ENCODE assay signal across 10 cellular contexts in the genomic region with DNA sequence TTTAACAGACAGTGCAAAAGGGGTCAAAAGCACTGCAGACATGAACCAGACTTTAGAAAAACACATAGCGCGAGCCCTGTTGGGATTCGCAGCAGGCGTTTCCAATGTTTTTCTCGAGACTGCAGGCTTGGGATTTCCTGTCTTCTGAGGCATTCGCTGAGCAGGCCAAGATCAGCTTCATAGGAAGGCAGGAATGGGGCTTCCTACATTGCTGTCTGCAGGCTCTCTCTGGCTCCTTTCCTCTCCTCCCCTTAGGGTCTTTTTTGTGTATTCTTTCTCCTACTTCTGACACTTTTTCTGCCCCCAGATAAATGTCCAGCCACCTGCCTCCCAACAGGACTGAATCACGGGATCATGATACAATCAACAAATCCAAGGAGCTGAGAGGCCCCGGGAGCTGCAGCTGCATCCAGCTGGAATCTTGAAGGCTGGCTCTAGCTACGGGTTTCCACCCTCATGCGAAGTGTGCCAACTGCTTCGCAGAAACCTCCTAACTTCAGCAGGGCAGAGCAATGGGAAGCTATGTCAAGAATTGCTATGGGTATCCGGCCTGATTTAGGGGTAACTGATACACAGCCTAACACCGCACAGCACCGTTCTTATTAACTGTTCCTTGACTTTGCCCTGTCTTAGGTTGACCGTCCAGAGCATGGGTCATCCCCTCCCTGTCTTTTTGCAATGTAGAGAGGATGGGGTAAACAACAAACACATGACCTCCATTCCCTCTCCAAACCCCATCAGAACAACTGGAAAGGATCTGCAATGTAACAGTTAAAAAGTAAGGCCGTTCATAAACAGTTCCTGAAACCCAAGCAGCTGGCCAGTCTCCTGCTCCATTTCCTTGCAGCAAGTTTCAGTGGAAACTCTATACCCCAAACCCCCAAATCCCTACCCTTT. TPM values are rescaled to one million over a fixed set of nuclear protein-coding genes. Genes with fewer than 3 reads are reported as not detected.
A peak's percentile ranks its signal among the peaks of the same experiment; 100 is the strongest.
DNase-seq lines count a peak whose midpoint lies in the region; ATAC-seq and TF ChIP-seq lines count a peak whose summit lies in the region.
"Had no signal": no experiment of that assay in that cellular context is flagged by ENCODE, and none has a peak within 500 bp of the region (broad histone marks: within the 10 kb centered on the region; RNA-seq: fewer than 3 reads in every experiment).

No MANE protein-coding gene starts in this region.

- peaks cover 66% of the 10 kb centered on the region for H3K4me1 Mint-ChIP-seq in endodermal cell
- peaks cover 28 to 33% of the 10 kb centered on the region in 2 donors for H3K4me1 Mint-ChIP-seq in stimulated activated naive B cell treated with anti-CD40 and anti-IgM and Interleukin-4, amounts not matched to agents 10 μg/mL and 1 μg/mL and 100 μg/mL, for 72 hours
- peaks cover 0 to 20% (median 12%) of the 10 kb centered on the region in 7 donors for H3K4me1 Mint-ChIP-seq in naive thymus-derived CD4-positive, alpha-beta T cell

- TF ChIP-seq CTCF in endodermal cell (conservative IDR thresholded peaks at IDR 0.05) = no peak

- H3K27me3 Mint-ChIP-seq in endodermal cell (ENCODE audit: insufficient read depth) = no peaks in the 10 kb centered on the region
- no peaks in the 10 kb centered on the region for H3K27me3 Mint-ChIP-seq in stimulated activated naive B cell treated with anti-CD40 and anti-IgM and Interleukin-4, amounts not matched to agents 10 μg/mL and 1 μg/mL and 100 μg/mL, for 72 hours
- no peaks in the 10 kb centered on the region for H3K27me3 Mint-ChIP-seq in naive thymus-derived CD4-positive, alpha-beta T cell

- peak overlapping the region; percentile 88 for H3K27ac Mint-ChIP-seq in endodermal cell
- H3K27ac Mint-ChIP-seq in stimulated activated naive B cell treated with anti-CD40 and anti-IgM and Interleukin-4, amounts not matched to agents 10 μg/mL and 1 μg/mL and 100 μg/mL, for 72 hours = peak overlapping the region; percentile 59
- no peak overlapping the region for H3K27ac Mint-ChIP-seq in naive thymus-derived CD4-positive, alpha-beta T cell
- H3K27ac Mint-ChIP-seq: activated naive CD4-positive, alpha-beta T cell treated with anti-CD3 and anti-CD28 coated beads for 36 hours had no signal

- H2AK5ac ChIP-seq in mesenchymal stem cell (ENCODE audit: low read length, severe bottlenecking) = peak overlapping the region; percentile 43

- peak overlapping the region in 1 of 2 experiments; percentile 19 for H3K4ac ChIP-seq in mesenchymal stem cell (ENCODE audit: low read depth in 1 of 2, low read length in 2 of 2)

- H3K23ac ChIP-seq in mesenchymal stem cell (ENCODE audit: low read length in 2 of 2) = peak overlapping the region in 1 of 2 experiments; percentile 94

- H2BK15ac ChIP-seq in mesenchymal stem cell (ENCODE audit: low read depth, poor library complexity, severe bottlenecking) = no peak overlapping the region

- H3K36me3 ChIP-seq in endodermal cell (ENCODE audit: control insufficient read depth, insufficient read depth, low read length) (peaks cover 14% of the 10 kb centered on the region), mesenchymal stem cell (ENCODE audit: control insufficient read depth in 1 of 2, insufficient read depth in 2 of 2, low read depth in 1 of 2, low read length in 2 of 2) (peaks cover 21 to 25% of the 10 kb centered on the region in 2 experiments)
- peaks cover 0 to 4% (median 0%) of the 10 kb centered on the region in 3 experiments for H3K36me3 ChIP-seq in naive thymus-derived CD4-positive, alpha-beta T cell (ENCODE audit: control insufficient read depth in 2 of 3, insufficient read depth in 3 of 3, low read length in 3 of 3)

- peak overlapping the region; percentile 35 for H3K9ac ChIP-seq in endodermal cell (ENCODE audit: extremely low read depth, low read length, poor library complexity, severe bottlenecking)
- H3K9ac ChIP-seq in mesenchymal stem cell (ENCODE audit: low read length) = peak overlapping the region; percentile 65

- peaks cover 2% of the 10 kb centered on the region for H3K9me3 Mint-ChIP-seq in endodermal cell
- H3K9me3 Mint-ChIP-seq in stimulated activated naive B cell treated with anti-CD40 and anti-IgM and Interleukin-4, amounts not matched to agents 10 μg/mL and 1 μg/mL and 100 μg/mL, for 72 hours = peaks cover 1 to 3% of the 10 kb centered on the region in 2 donors
- H3K9me3 Mint-ChIP-seq in naive thymus-derived CD4-positive, alpha-beta T cell = peaks cover 0 to 5% (median 0%) of the 10 kb centered on the region in 11 donors
- H3K9me3 Mint-ChIP-seq: activated naive CD4-positive, alpha-beta T cell treated with anti-CD3 and anti-CD28 coated beads for 36 hours had no signal

- H2BK12ac ChIP-seq in mesenchymal stem cell (ENCODE audit: low read length in 2 of 2) = peak overlapping the region; percentile 81 to 90

- peak overlapping the region; percentile 28 to 65 for H3K18ac ChIP-seq in mesenchymal stem cell (ENCODE audit: low read depth in 1 of 2, low read length in 2 of 2)

- POLR2A ChIA-PET in naive thymus-derived CD4-positive, alpha-beta T cell (lab: Charles Lee) = interaction anchor here (0.7 kb wide), 1 partner anchor 37 kb away, joined by 3 read pairs; no protein-coding TSS in a partner anchor

- peaks cover 14% of the 10 kb centered on the region for H3K36me3 Mint-ChIP-seq in endodermal cell (ENCODE audit: low read depth)
- H3K36me3 Mint-ChIP-seq in stimulated activated naive B cell treated with anti-CD40 and anti-IgM and Interleukin-4, amounts not matched to agents 10 μg/mL and 1 μg/mL and 100 μg/mL, for 72 hours = peaks cover 5 to 16% of the 10 kb centered on the region in 2 donors
- H3K36me3 Mint-ChIP-seq in naive thymus-derived CD4-positive, alpha-beta T cell = peaks cover 0 to 6% (median 0%) of the 10 kb centered on the region in 5 donors

- H2AFZ ChIP-seq in mesenchymal stem cell (ENCODE audit: low read depth, low read length) = no peak overlapping the region

- 58 to 60% methylated on average over 13 to 16 of the region's 16 CpGs for WGBS in endodermal cell (ENCODE audit: insufficient coverage in 1 of 2, insufficient read length in 1 of 2), 2 experiments
- 35% methylated on average over 16 of the region's 16 CpGs for WGBS in mesenchymal stem cell

- peak overlapping the region; percentile 79 for H4K91ac ChIP-seq in mesenchymal stem cell (ENCODE audit: low read length)

- H2BK120ac ChIP-seq in mesenchymal stem cell (ENCODE audit: low read depth, low read length) = peak overlapping the region; percentile 38

- no peak for ATAC-seq in stimulated activated naive B cell treated with anti-CD40 and anti-IgM and Interleukin-4, amounts not matched to agents 10 μg/mL and 1 μg/mL and 100 μg/mL, for 72 hours (replicated peaks)
- ATAC-seq in GM18520 (IDR thresholded peaks at IDR 0.05; ENCODE audit: unreplicated experiment) = no peak
- no peak for ATAC-seq in GM18867 (IDR thresholded peaks at IDR 0.05; ENCODE audit: unreplicated experiment)
- no peak for ATAC-seq in naive thymus-derived CD4-positive, alpha-beta T cell

- H3K27me3 ChIP-seq in endodermal cell (ENCODE audit: control insufficient read depth, insufficient read depth, low read length, poor library complexity, severe bottlenecking) (no peaks in the 10 kb centered on the region), mesenchymal stem cell (ENCODE audit: control insufficient read depth in 1 of 2, insufficient read depth in 1 of 2, low read length in 2 of 2) (no peaks in the 10 kb centered on the region)
- no peaks in the 10 kb centered on the region for H3K27me3 ChIP-seq in naive thymus-derived CD4-positive, alpha-beta T cell (ENCODE audit: control insufficient read depth in 2 of 2, insufficient read depth in 2 of 2, low read length in 2 of 2)
- H3K27me3 ChIP-seq: tibial nerve had no signal

- H4K8ac ChIP-seq in mesenchymal stem cell (ENCODE audit: low read length) = peak overlapping the region; percentile 69

- H3K79me1 ChIP-seq in mesenchymal stem cell (replicated peaks; ENCODE audit: low read length, poor library complexity, severe bottlenecking) = peaks cover 11% of the 10 kb centered on the region

- no peak overlapping the region for H3K4me2 ChIP-seq in mesenchymal stem cell (ENCODE audit: low read length, poor library complexity, severe bottlenecking)

- no peak overlapping the region for H3K14ac ChIP-seq in mesenchymal stem cell (ENCODE audit: low read length in 2 of 2)

- H3K4me3 Mint-ChIP-seq in endodermal cell = no peak overlapping the region
- no peak overlapping the region for H3K4me3 Mint-ChIP-seq in stimulated activated naive B cell treated with anti-CD40 and anti-IgM and Interleukin-4, amounts not matched to agents 10 μg/mL and 1 μg/mL and 100 μg/mL, for 72 hours
- no peak overlapping the region for H3K4me3 Mint-ChIP-seq in naive thymus-derived CD4-positive, alpha-beta T cell
- H3K4me3 Mint-ChIP-seq: activated naive CD4-positive, alpha-beta T cell treated with anti-CD3 and anti-CD28 coated beads for 36 hours had no signal

- H3K9me3 ChIP-seq in endodermal cell (ENCODE audit: control insufficient read depth, low read length) (no peaks in the 10 kb centered on the region), mesenchymal stem cell (ENCODE audit: control insufficient read depth, low read length) (no peaks in the 10 kb centered on the region)
- H3K9me3 ChIP-seq in naive thymus-derived CD4-positive, alpha-beta T cell (ENCODE audit: control insufficient read depth in 2 of 3, low read length in 3 of 3) = no peaks in the 10 kb centered on the region
- H3K9me3 ChIP-seq: tibial nerve had no signal

- H3K27ac ChIP-seq in endodermal cell (ENCODE audit: low read depth, low read length) = peak overlapping the region; percentile 2
- H3K27ac ChIP-seq in mesenchymal stem cell (ENCODE audit: low read length, poor library complexity, severe bottlenecking) = peak overlapping the region; percentile 89
- no peak overlapping the region for H3K27ac ChIP-seq in naive thymus-derived CD4-positive, alpha-beta T cell (ENCODE audit: low read depth, low read length)

- CTCF ChIA-PET in naive thymus-derived CD4-positive, alpha-beta T cell (lab: Charles Lee) = interaction anchor here (0.7 to 2.1 kb wide), 3 partner anchors 60 to 255 kb away, joined by 3 to 6 read pairs (median 3); partner anchors contain the start of gene RRBP1

- peak overlapping the region; percentile 75 for H2BK5ac ChIP-seq in mesenchymal stem cell (ENCODE audit: low read depth, low read length, poor library complexity, severe bottlenecking)

- H3K4me1 ChIP-seq in endodermal cell (ENCODE audit: control insufficient read depth, insufficient read depth, low read length) (peaks cover 29% of the 10 kb centered on the region), mesenchymal stem cell (ENCODE audit: control insufficient read depth, insufficient read depth, low read depth, low read length) (peaks cover 53% of the 10 kb centered on the region)
- peaks cover 5 to 9% of the 10 kb centered on the region in 2 donors for H3K4me1 ChIP-seq in naive thymus-derived CD4-positive, alpha-beta T cell (ENCODE audit: control insufficient read depth in 2 of 2, insufficient read depth in 2 of 2, low read length in 2 of 2)

- H3K4me3 ChIP-seq in endodermal cell (ENCODE audit: low read length) (peak overlapping the region; percentile 25), mesenchymal stem cell (ENCODE audit: insufficient read depth in 1 of 2, low read depth in 1 of 2, low read length in 2 of 2) (peak overlapping the region in 1 of 2 experiments; percentile 60)
- H3K4me3 ChIP-seq in naive thymus-derived CD4-positive, alpha-beta T cell (ENCODE audit: low read length) = no peak overlapping the region
- H3K4me3 ChIP-seq: tibial nerve had no signal

- intact Hi-C loops in naive thymus-derived CD4-positive, alpha-beta T cell (cut with micrococcal nuclease) = no loop called here

- DNase-seq in HCEC 1CT = peak; percentile 81
- peak; percentile 68 for DNase-seq in endodermal cell
- DNase-seq in mesenchymal stem cell = peak; percentile 91
- no peak for DNase-seq in stimulated activated naive B cell treated with anti-CD40 and anti-IgM and Interleukin-4, amounts not matched to agents 10 μg/mL and 1 μg/mL and 100 μg/mL, for 72 hours
- DNase-seq in NK-92 treated with Interleukin-12 subunit alpha and Interleukin-12 subunit beta, amount 100 ng/mL, for 24 hours (lab: John Stamatoyannopoulos, UW) = no peak
- no peak for DNase-seq in naive thymus-derived CD4-positive, alpha-beta T cell
- DNase-seq: activated naive CD4-positive, alpha-beta T cell treated with anti-CD3 and anti-CD28 coated beads for 36 hours had no signal

RNA-seq across cellular contexts. Expression of gene SNX5, which starts 31.6 kb away (rescaled TPM):
- total RNA-seq in endodermal cell = 100 to 1,000 TPM; 170 to 171 TPM
- polyA plus RNA-seq in endodermal cell (2013, experiment 1 of 2) = 124 TPM
- polyA plus RNA-seq in endodermal cell (2013, experiment 2 of 2) = 121 TPM
- polyA plus RNA-seq in mesenchymal stem cell (2013, experiment 1 of 2) = 76.3 TPM
- 76.9 TPM for polyA plus RNA-seq in mesenchymal stem cell (2013, experiment 2 of 2)
- total RNA-seq in naive thymus-derived CD4-positive, alpha-beta T cell = 100 to 1,000 TPM in 1 of 5 experiments, 10 to 100 TPM in 4; 41.4 to 148 (median 61.9) TPM
- 10 to 100 TPM; 40.2 to 68.0 TPM for polyA plus RNA-seq in naive thymus-derived CD4-positive, alpha-beta T cell

RNA-seq across cellular contexts. Expression of gene MGME1, which starts 31.8 kb away (rescaled TPM):
- total RNA-seq in endodermal cell = 10 to 100 TPM; 31.2 to 36.7 TPM
- 36.9 TPM for polyA plus RNA-seq in endodermal cell (2013, experiment 1 of 2)
- polyA plus RNA-seq in endodermal cell (2013, experiment 2 of 2) = 32.9 TPM
- 14.6 TPM for polyA plus RNA-seq in mesenchymal stem cell (2013, experiment 1 of 2)
- 13.8 TPM for polyA plus RNA-seq in mesenchymal stem cell (2013, experiment 2 of 2)
- total RNA-seq in naive thymus-derived CD4-positive, alpha-beta T cell = 10 to 100 TPM in 4 of 5 experiments, 1 to 10 TPM in 1; 4.9 to 41.0 (median 13.1) TPM
- polyA plus RNA-seq in naive thymus-derived CD4-positive, alpha-beta T cell = 10 to 100 TPM in 1 of 2 donors, 1 to 10 TPM in 1; 5.4 to 13.3 TPM

Comparison
In these comparisons a context has a peak if more than half of its experiments do, and no peak if none do; other contexts are left out.
1. DNase-seq: peak in HCEC 1CT (single experiment), endodermal cell (single experiment) and mesenchymal stem cell (single experiment); none in stimulated activated naive B cell treated with anti-CD40 and anti-IgM and Interleukin-4, amounts not matched to agents 10 μg/mL and 1 μg/mL and 100 μg/mL, for 72 hours (single experiment), NK-92 treated with Interleukin-12 subunit alpha and Interleukin-12 subunit beta, amount 100 ng/mL, for 24 hours (single experiment) and naive thymus-derived CD4-positive, alpha-beta T cell (0 of 9).
2. H3K27ac Mint-ChIP-seq: peak in endodermal cell (single experiment) and stimulated activated naive B cell treated with anti-CD40 and anti-IgM and Interleukin-4, amounts not matched to agents 10 μg/mL and 1 μg/mL and 100 μg/mL, for 72 hours (single experiment); none in naive thymus-derived CD4-positive, alpha-beta T cell (0 of 9).